8 cellular contexts compared by ENCODE assay signal in genomic region chr20:63857751-63858392, GRCh38. TPM values are rescaled to one million over a fixed set of nuclear protein-coding genes. Genes with fewer than 3 reads are reported as not detected.
DNase-seq lines count a peak whose midpoint lies in the region; ATAC-seq and TF ChIP-seq lines count a peak whose summit lies in the region.
"Had no signal": no experiment of that assay in that cellular context is flagged by ENCODE, and none has a peak within 500 bp of the region (broad histone marks: within the 10 kb centered on the region; RNA-seq: fewer than 3 reads in every experiment).

No MANE protein-coding gene starts in this region.

- H3K4me3 Mint-ChIP-seq in stimulated activated effector memory CD8-positive, alpha-beta T cell treated with anti-CD3 and anti-CD28 coated beads, Interleukin-12 subunit alpha, Interleukin-12 subunit beta, amount 100 ng/mL, for 72 hours, result peak overlapping the region; percentile 18
- H3K4me3 Mint-ChIP-seq in endothelial cell (ENCODE audit: unreplicated experiment), result no peak overlapping the region

- H3K36me3 ChIP-seq in NT2/D1 (ENCODE audit: insufficient read depth, insufficient read length, low read length), result peaks cover 33% of the 10 kb centered on the region

- TF ChIP-seq CTCF in foreskin fibroblast (IDR thresholded peaks at IDR 0.05; ENCODE audit: low read depth, low read length) (no peak), endothelial cell (IDR thresholded peaks at IDR 0.05; ENCODE audit: unreplicated experiment) (no peak)

- no peak for DNase-seq in NT2/D1 (ENCODE audit: low read depth, low spot score)
- DNase-seq in foreskin fibroblast, result peak; percentile 44 to 71
- no peak for DNase-seq in stimulated activated effector memory CD8-positive, alpha-beta T cell treated with anti-CD3 and anti-CD28 coated beads, Interleukin-12 subunit alpha, Interleukin-12 subunit beta, amount 100 ng/mL, for 72 hours (ENCODE audit: low spot score in 2 of 2)
- DNase-seq in endothelial cell (ENCODE audit: low spot score), result no peak
- no peak for DNase-seq in amygdala (lab: John Stamatoyannopoulos, UW)
- DNase-seq in OCI-M1 (lab: John Stamatoyannopoulos, UW), result no peak

- no peaks in the 10 kb centered on the region for H3K9me3 ChIP-seq in NT2/D1 (ENCODE audit: insufficient read depth, low read length)

- ATAC-seq in stimulated activated effector memory CD8-positive, alpha-beta T cell treated with anti-CD3 and anti-CD28 coated beads, Interleukin-12 subunit alpha, Interleukin-12 subunit beta, amount 100 ng/mL, for 72 hours, result no peak

- H3K9me3 Mint-ChIP-seq in stimulated activated effector memory CD8-positive, alpha-beta T cell treated with anti-CD3 and anti-CD28 coated beads, Interleukin-12 subunit alpha, Interleukin-12 subunit beta, amount 100 ng/mL, for 72 hours, result no peaks in the 10 kb centered on the region
- no peaks in the 10 kb centered on the region for H3K9me3 Mint-ChIP-seq in endothelial cell (ENCODE audit: unreplicated experiment)

- no peaks in the 10 kb centered on the region for H3K27me3 ChIP-seq in NT2/D1 (ENCODE audit: insufficient read depth, insufficient read length)

- peaks cover 6% of the 10 kb centered on the region for H3K27me3 Mint-ChIP-seq in endothelial cell (ENCODE audit: unreplicated experiment)

- peak overlapping the region; percentile 77 for H3K9ac ChIP-seq in NT2/D1 (ENCODE audit: insufficient read length, low read depth)

- peaks cover 24% of the 10 kb centered on the region for H3K36me3 Mint-ChIP-seq in stimulated activated effector memory CD8-positive, alpha-beta T cell treated with anti-CD3 and anti-CD28 coated beads, Interleukin-12 subunit alpha, Interleukin-12 subunit beta, amount 100 ng/mL, for 72 hours
- no peaks in the 10 kb centered on the region for H3K36me3 Mint-ChIP-seq in endothelial cell (ENCODE audit: low read depth, unreplicated experiment)

- H3K27ac Mint-ChIP-seq in stimulated activated effector memory CD8-positive, alpha-beta T cell treated with anti-CD3 and anti-CD28 coated beads, Interleukin-12 subunit alpha, Interleukin-12 subunit beta, amount 100 ng/mL, for 72 hours, result peak overlapping the region; percentile 76
- no peak overlapping the region for H3K27ac Mint-ChIP-seq in endothelial cell (ENCODE audit: unreplicated experiment)

- no peak overlapping the region for H3K4me3 ChIP-seq in NT2/D1 (ENCODE audit: insufficient read length, low read depth)
- H3K4me3 ChIP-seq in foreskin fibroblast (ENCODE audit: low read depth in 1 of 2, low read length in 2 of 2), result no peak overlapping the region

- H3K4me1 Mint-ChIP-seq in stimulated activated effector memory CD8-positive, alpha-beta T cell treated with anti-CD3 and anti-CD28 coated beads, Interleukin-12 subunit alpha, Interleukin-12 subunit beta, amount 100 ng/mL, for 72 hours, result peaks cover 30% of the 10 kb centered on the region
- H3K4me1 Mint-ChIP-seq in endothelial cell (ENCODE audit: unreplicated experiment), result peaks cover 30% of the 10 kb centered on the region

- peaks cover 55% of the 10 kb centered on the region for H3K4me1 ChIP-seq in NT2/D1 (ENCODE audit: insufficient read depth, insufficient read length)

RNA-seq across cellular contexts. Expression of gene ABHD16B, which starts 3.4 kb away (rescaled TPM):
- total RNA-seq in endothelial cell (ENCODE audit: unreplicated experiment), result not detected
- total RNA-seq: M059J; T-helper 1 cell treated with Interleukin-12 subunit alpha and Interleukin-12 subunit beta and Interleukin-4 antibody, amounts not matched to agents 30 ng/mL and 1 ng/mL, for 36 hours had no signal

RNA-seq across cellular contexts. Expression of gene TPD52L2, which starts 7.2 kb away (rescaled TPM):
- total RNA-seq in endothelial cell (ENCODE audit: unreplicated experiment), result 85.5 TPM

RNA-seq across cellular contexts. Expression of gene ZBTB46, which starts 26.8 kb away (rescaled TPM):
- 42.1 TPM for total RNA-seq in endothelial cell (ENCODE audit: unreplicated experiment)

RNA-seq across cellular contexts. Expression of gene DNAJC5, which starts 37.1 kb away (rescaled TPM):
- 54.4 TPM for total RNA-seq in endothelial cell (ENCODE audit: unreplicated experiment)

Comparison
In these comparisons a context has a peak if more than half of its experiments do, and no peak if none do; other contexts are left out.
1. DNase-seq: peak in foreskin fibroblast (2 of 2); none in NT2/D1 (single experiment), stimulated activated effector memory CD8-positive, alpha-beta T cell treated with anti-CD3 and anti-CD28 coated beads, Interleukin-12 subunit alpha, Interleukin-12 subunit beta, amount 100 ng/mL, for 72 hours (0 of 2), endothelial cell (single experiment), amygdala (0 of 56) and OCI-M1 (single experiment).